8 cellular contexts compared by ENCODE assay signal in the genomic region with DNA sequence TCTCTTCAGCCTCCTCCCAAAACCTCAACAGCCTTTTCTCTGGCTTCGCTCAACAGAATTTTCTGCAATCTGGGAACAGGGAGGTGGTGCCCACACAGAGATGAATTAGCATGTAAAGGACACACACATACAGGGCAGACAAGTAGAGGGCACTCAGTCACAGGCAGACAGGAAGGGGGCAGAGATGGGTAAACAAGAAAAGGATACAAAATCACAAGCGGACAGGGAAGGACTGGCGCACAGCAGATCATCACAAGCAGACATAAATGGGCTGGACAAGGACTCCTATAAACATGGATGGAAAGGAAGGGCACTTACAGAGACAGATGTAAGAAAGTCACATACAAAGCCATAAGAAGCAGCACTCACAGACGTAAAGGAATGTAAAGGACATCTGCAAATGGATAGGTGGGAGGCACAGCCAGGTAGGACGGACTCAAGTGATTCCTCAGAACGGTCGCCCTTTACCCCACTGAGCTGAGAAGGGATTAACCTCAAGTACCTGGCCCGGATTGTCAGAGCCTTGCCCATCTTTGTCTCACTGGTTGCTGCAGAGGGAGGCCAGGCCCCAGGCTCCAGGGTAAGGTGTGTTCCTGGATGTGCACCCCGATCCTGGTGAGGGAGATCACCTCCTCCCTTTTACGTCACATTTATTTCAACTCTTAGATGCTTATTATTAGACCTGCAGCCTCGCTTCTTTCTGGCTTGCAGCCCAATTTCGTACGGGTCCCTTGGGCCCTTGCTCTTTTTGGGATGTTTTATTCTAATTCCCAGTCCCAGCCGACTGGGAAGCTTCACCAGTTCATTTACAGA. TPM values are rescaled to one million over a fixed set of nuclear protein-coding genes. Genes with fewer than 3 reads are reported as not detected.
DNase-seq lines count a peak whose midpoint lies in the region; ATAC-seq and TF ChIP-seq lines count a peak whose summit lies in the region.

No MANE protein-coding gene starts in this region.

- peak overlapping the region; percentile 87 for H3K9ac ChIP-seq in iPS-20b (ENCODE audit: low read depth, low read length)

- H3K36me3 Mint-ChIP-seq in activated CD8-positive, alpha-beta T cell treated with anti-CD3 and anti-CD28 coated beads for 36 hours (ENCODE audit: low read depth): peaks cover 28% of the 10 kb centered on the region
- peaks cover 17% of the 10 kb centered on the region for H3K36me3 Mint-ChIP-seq in activated T-helper 1 cell treated with anti-CD3 and anti-CD28 coated beads, Interleukin-12 subunit alpha, Interleukin-12 subunit beta, Interleukin-2, Interleukin-4 antibody, amounts not matched to agents 30 ng/mL and 10 ng/mL and 1 ng/mL, durations not matched to agents 14 hours and 24 hours and 36 hours (ENCODE audit: low read depth)

- H3K27ac ChIP-seq in 22Rv1 (peak overlapping the region; percentile 88), iPS-20b (ENCODE audit: low read length) (peak overlapping the region; percentile 77), substantia nigra (ENCODE audit: low read depth, low read length, poor library complexity, severe bottlenecking) (peak overlapping the region; percentile 93)

- no peaks in the 10 kb centered on the region for H3K9me3 ChIP-seq in iPS-20b (ENCODE audit: insufficient read depth, low read depth, low read length)

- no peak overlapping the region for H3K4me3 Mint-ChIP-seq in activated CD8-positive, alpha-beta T cell treated with anti-CD3 and anti-CD28 coated beads for 36 hours
- H3K4me3 Mint-ChIP-seq in activated T-helper 1 cell treated with anti-CD3 and anti-CD28 coated beads, Interleukin-12 subunit alpha, Interleukin-12 subunit beta, Interleukin-2, Interleukin-4 antibody, amounts not matched to agents 30 ng/mL and 10 ng/mL and 1 ng/mL, durations not matched to agents 14 hours and 24 hours and 36 hours: no peak overlapping the region

- no peaks in the 10 kb centered on the region for H3K9me3 Mint-ChIP-seq in activated CD8-positive, alpha-beta T cell treated with anti-CD3 and anti-CD28 coated beads for 36 hours
- H3K9me3 Mint-ChIP-seq in activated T-helper 1 cell treated with anti-CD3 and anti-CD28 coated beads, Interleukin-12 subunit alpha, Interleukin-12 subunit beta, Interleukin-2, Interleukin-4 antibody, amounts not matched to agents 30 ng/mL and 10 ng/mL and 1 ng/mL, durations not matched to agents 14 hours and 24 hours and 36 hours: no peaks in the 10 kb centered on the region

- peaks cover 30% of the 10 kb centered on the region for H3K4me1 Mint-ChIP-seq in activated CD8-positive, alpha-beta T cell treated with anti-CD3 and anti-CD28 coated beads for 36 hours (ENCODE audit: low read depth)
- H3K4me1 Mint-ChIP-seq in activated T-helper 1 cell treated with anti-CD3 and anti-CD28 coated beads, Interleukin-12 subunit alpha, Interleukin-12 subunit beta, Interleukin-2, Interleukin-4 antibody, amounts not matched to agents 30 ng/mL and 10 ng/mL and 1 ng/mL, durations not matched to agents 14 hours and 24 hours and 36 hours (ENCODE audit: low read depth): peaks cover 42% of the 10 kb centered on the region

- no peaks in the 10 kb centered on the region for H3K27me3 ChIP-seq in iPS-20b (ENCODE audit: insufficient read depth, low read length)

- H3K27ac Mint-ChIP-seq in activated CD8-positive, alpha-beta T cell treated with anti-CD3 and anti-CD28 coated beads for 36 hours: no peak overlapping the region
- H3K27ac Mint-ChIP-seq in activated T-helper 1 cell treated with anti-CD3 and anti-CD28 coated beads, Interleukin-12 subunit alpha, Interleukin-12 subunit beta, Interleukin-2, Interleukin-4 antibody, amounts not matched to agents 30 ng/mL and 10 ng/mL and 1 ng/mL, durations not matched to agents 14 hours and 24 hours and 36 hours: no peak overlapping the region

- TF ChIP-seq POLR2A in GM18526 (IDR thresholded peaks at IDR 0.05; ENCODE audit: extremely low read depth, insufficient read length): peak; percentile 41

- ATAC-seq in HG03135 (IDR thresholded peaks at IDR 0.05; ENCODE audit: unreplicated experiment): peak; percentile 13
- ATAC-seq in activated CD8-positive, alpha-beta T cell treated with anti-CD3 and anti-CD28 coated beads for 36 hours: peak; percentile 0

- TF ChIP-seq CTCF in 22Rv1 (IDR thresholded peaks at IDR 0.05): no peak
- TF ChIP-seq CTCF in activated CD8-positive, alpha-beta T cell treated with anti-CD3 and anti-CD28 coated beads for 36 hours (IDR thresholded peaks at IDR 0.05): no peak

- no peak for DNase-seq in activated CD8-positive, alpha-beta T cell treated with anti-CD3 and anti-CD28 coated beads for 36 hours
- DNase-seq in substantia nigra (lab: John Stamatoyannopoulos, UW) (peak in 10 of 49 donors; percentile 8 to 77 (median 32)), A172 (ENCODE audit: low spot score) (no peak)
- DNase-seq in activated T-helper 1 cell treated with anti-CD3 and anti-CD28 coated beads, Interleukin-12 subunit alpha, Interleukin-12 subunit beta, Interleukin-2, Interleukin-4 antibody, amounts not matched to agents 30 ng/mL and 10 ng/mL and 1 ng/mL, durations not matched to agents 14 hours and 24 hours and 36 hours (ENCODE audit: low spot score): no peak

- CTCF ChIA-PET in activated CD8-positive, alpha-beta T cell treated with anti-CD3 and anti-CD28 coated beads for 36 hours (lab: Charles Lee): interaction anchor here (0.7 to 7.5 kb wide), 11 partner anchors 10 to 93 kb away, joined by 3 to 92 read pairs (median 3); partner anchors contain the start of genes CRABP2, ISG20L2, METTL25B and MRPL24

- H3K4me1 ChIP-seq in iPS-20b (ENCODE audit: insufficient read depth, low read length): peaks cover 15% of the 10 kb centered on the region; the same call in 1 of the 2 replicates

- H3K4me3 ChIP-seq in iPS-20b (ENCODE audit: low read length): peak overlapping the region; percentile 97

- POLR2A ChIA-PET in activated CD8-positive, alpha-beta T cell treated with anti-CD3 and anti-CD28 coated beads for 36 hours (lab: Charles Lee): interaction anchor here (0.7 to 5.0 kb wide), 10 partner anchors 15 to 1697 kb away, joined by 3 to 41 read pairs (median 4); partner anchors contain the start of genes HDGF, ISG20L2, METTL25B and MRPL24

- peaks cover 11% of the 10 kb centered on the region for H3K36me3 ChIP-seq in iPS-20b (ENCODE audit: insufficient read depth, low read depth, low read length)

- no peaks in the 10 kb centered on the region for H3K27me3 Mint-ChIP-seq in activated CD8-positive, alpha-beta T cell treated with anti-CD3 and anti-CD28 coated beads for 36 hours
- H3K27me3 Mint-ChIP-seq in activated T-helper 1 cell treated with anti-CD3 and anti-CD28 coated beads, Interleukin-12 subunit alpha, Interleukin-12 subunit beta, Interleukin-2, Interleukin-4 antibody, amounts not matched to agents 30 ng/mL and 10 ng/mL and 1 ng/mL, durations not matched to agents 14 hours and 24 hours and 36 hours (ENCODE audit: insufficient read depth): no peaks in the 10 kb centered on the region

- intact Hi-C loops in activated CD8-positive, alpha-beta T cell treated with anti-CD3 and anti-CD28 coated beads for 36 hours (cut with micrococcal nuclease): loop anchor here (1.0 to 5.0 kb wide), 3 partner anchors 14 to 39 kb away; partner anchors contain the start of genes ISG20L2, METTL25B and MRPL24
- intact Hi-C loops in activated T-helper 1 cell treated with anti-CD3 and anti-CD28 coated beads, Interleukin-12 subunit alpha, Interleukin-12 subunit beta, Interleukin-2, Interleukin-4 antibody, amounts not matched to agents 30 ng/mL and 10 ng/mL and 1 ng/mL, durations not matched to agents 14 hours and 24 hours and 36 hours (cut with micrococcal nuclease): loop anchor here (1.0 to 5.0 kb wide), 12 partner anchors 15 to 714 kb away; partner anchors contain the start of genes CCT3, GPATCH4, HDGF and ISG20L2

RNA-seq across cellular contexts. Expression of gene PRCC, which starts 0.8 kb away (rescaled TPM):
- 10 to 100 TPM; 69.8 to 70.6 TPM for total RNA-seq in activated CD8-positive, alpha-beta T cell treated with anti-CD3 and anti-CD28 coated beads for 36 hours
- 117 TPM in 2 replicates for total RNA-seq in activated T-helper 1 cell treated with anti-CD3 and anti-CD28 coated beads, Interleukin-12 subunit alpha, Interleukin-12 subunit beta, Interleukin-2, Interleukin-4 antibody, amounts not matched to agents 30 ng/mL and 10 ng/mL and 1 ng/mL, durations not matched to agents 14 hours and 24 hours and 36 hours
- 40.3 and 51.5 TPM in 2 replicates for total RNA-seq in A172 (2014; rRNA removed; shearing (Covaris generic))

RNA-seq across cellular contexts. Expression of gene HDGF, which starts 15.0 kb away (rescaled TPM):
- 100 to 1,000 TPM; 232 to 235 TPM for total RNA-seq in activated CD8-positive, alpha-beta T cell treated with anti-CD3 and anti-CD28 coated beads for 36 hours
- total RNA-seq in activated T-helper 1 cell treated with anti-CD3 and anti-CD28 coated beads, Interleukin-12 subunit alpha, Interleukin-12 subunit beta, Interleukin-2, Interleukin-4 antibody, amounts not matched to agents 30 ng/mL and 10 ng/mL and 1 ng/mL, durations not matched to agents 14 hours and 24 hours and 36 hours: 371 and 374 TPM in 2 replicates
- total RNA-seq in A172 (2014; rRNA removed; shearing (Covaris generic)): 430 and 446 TPM in 2 replicates

RNA-seq across cellular contexts. Expression of gene MRPL24, which starts 25.6 kb away (rescaled TPM):
- 10 to 100 TPM; 84.2 to 93.6 TPM for total RNA-seq in activated CD8-positive, alpha-beta T cell treated with anti-CD3 and anti-CD28 coated beads for 36 hours
- total RNA-seq in activated T-helper 1 cell treated with anti-CD3 and anti-CD28 coated beads, Interleukin-12 subunit alpha, Interleukin-12 subunit beta, Interleukin-2, Interleukin-4 antibody, amounts not matched to agents 30 ng/mL and 10 ng/mL and 1 ng/mL, durations not matched to agents 14 hours and 24 hours and 36 hours: 132 and 135 TPM in 2 replicates
- 133 and 138 TPM in 2 replicates for total RNA-seq in A172 (2014; rRNA removed; shearing (Covaris generic))

RNA-seq across cellular contexts. Expression of gene ISG20L2, which starts 37.9 kb away (rescaled TPM):
- total RNA-seq in activated CD8-positive, alpha-beta T cell treated with anti-CD3 and anti-CD28 coated beads for 36 hours: 10 to 100 TPM; 40.6 to 44.5 TPM
- 73.7 and 81.5 TPM in 2 replicates for total RNA-seq in activated T-helper 1 cell treated with anti-CD3 and anti-CD28 coated beads, Interleukin-12 subunit alpha, Interleukin-12 subunit beta, Interleukin-2, Interleukin-4 antibody, amounts not matched to agents 30 ng/mL and 10 ng/mL and 1 ng/mL, durations not matched to agents 14 hours and 24 hours and 36 hours
- total RNA-seq in A172 (2014; rRNA removed; shearing (Covaris generic)): 18.9 and 25.6 TPM in 2 replicates

RNA-seq across cellular contexts. Expression of gene METTL25B, which starts 38.2 kb away (rescaled TPM):
- total RNA-seq in activated CD8-positive, alpha-beta T cell treated with anti-CD3 and anti-CD28 coated beads for 36 hours: 10 to 100 TPM; 32.3 to 32.5 TPM
- total RNA-seq in activated T-helper 1 cell treated with anti-CD3 and anti-CD28 coated beads, Interleukin-12 subunit alpha, Interleukin-12 subunit beta, Interleukin-2, Interleukin-4 antibody, amounts not matched to agents 30 ng/mL and 10 ng/mL and 1 ng/mL, durations not matched to agents 14 hours and 24 hours and 36 hours: 31.6 and 38.9 TPM in 2 replicates
- 4.9 and 5.7 TPM in 2 replicates for total RNA-seq in A172 (2014; rRNA removed; shearing (Covaris generic))
